ENCODE assay signal across 8 cellular contexts in genomic region chr18:80154293-80154692, GRCh38. TPM values are rescaled to one million over a fixed set of nuclear protein-coding genes. Genes with fewer than 3 reads are reported as not detected.
DNase-seq lines count a peak whose midpoint lies in the region; ATAC-seq and TF ChIP-seq lines count a peak whose summit lies in the region.

No MANE protein-coding gene starts in this region.

- no peaks in the 10 kb centered on the region for H3K36me3 Mint-ChIP-seq in stimulated activated effector memory CD8-positive, alpha-beta T cell treated with anti-CD3 and anti-CD28 coated beads, Interleukin-12 subunit alpha, Interleukin-12 subunit beta, amount 100 ng/mL, for 72 hours

- H3K27me3 ChIP-seq in BE2C: no peaks in the 10 kb centered on the region
- no peaks in the 10 kb centered on the region for H3K27me3 ChIP-seq in SU-DHL-6 (ENCODE audit: low read length)
- H3K27me3 ChIP-seq in esophagus squamous epithelium: no peaks in the 10 kb centered on the region

- H3K4me1 ChIP-seq in BE2C: no peaks in the 10 kb centered on the region
- peaks cover 0 to 4% (median 0%) of the 10 kb centered on the region in 3 donors for H3K4me1 ChIP-seq in esophagus squamous epithelium

- H3K27ac ChIP-seq in SU-DHL-6 (ENCODE audit: low read depth, low read length): no peak overlapping the region
- no peak overlapping the region for H3K27ac ChIP-seq in esophagus squamous epithelium

- no peaks in the 10 kb centered on the region for H3K9me2 ChIP-seq in SU-DHL-6 (replicated peaks; ENCODE audit: insufficient read depth, low read length)

- no peak overlapping the region for H3K4me3 Mint-ChIP-seq in stimulated activated effector memory CD8-positive, alpha-beta T cell treated with anti-CD3 and anti-CD28 coated beads, Interleukin-12 subunit alpha, Interleukin-12 subunit beta, amount 100 ng/mL, for 72 hours

- ATAC-seq in GM18502 (IDR thresholded peaks at IDR 0.05; ENCODE audit: poor library complexity, unreplicated experiment) (peak; percentile 77), HG03039 (IDR thresholded peaks at IDR 0.05; ENCODE audit: unreplicated experiment) (peak; percentile 66)
- peak; percentile 94 for ATAC-seq in stimulated activated effector memory CD8-positive, alpha-beta T cell treated with anti-CD3 and anti-CD28 coated beads, Interleukin-12 subunit alpha, Interleukin-12 subunit beta, amount 100 ng/mL, for 72 hours

- H4K20me1 ChIP-seq in SU-DHL-6 (ENCODE audit: low read depth, low read length): no peaks in the 10 kb centered on the region

- H3F3A ChIP-seq in SU-DHL-6 (ENCODE audit: insufficient read depth): no peaks in the 10 kb centered on the region

- 42 to 65% methylated on average over 4 to 6 of the region's 6 CpGs for WGBS in esophagus squamous epithelium, 2 donors

- no peak overlapping the region for H2AFZ ChIP-seq in SU-DHL-6 (ENCODE audit: low read depth, low read length, severe bottlenecking)

- H3K9me3 Mint-ChIP-seq in stimulated activated effector memory CD8-positive, alpha-beta T cell treated with anti-CD3 and anti-CD28 coated beads, Interleukin-12 subunit alpha, Interleukin-12 subunit beta, amount 100 ng/mL, for 72 hours: no peaks in the 10 kb centered on the region

- H3K9me3 ChIP-seq in BE2C: no peaks in the 10 kb centered on the region
- H3K9me3 ChIP-seq in SU-DHL-6 (ENCODE audit: insufficient read depth, low read length): no peaks in the 10 kb centered on the region
- no peaks in the 10 kb centered on the region for H3K9me3 ChIP-seq in esophagus squamous epithelium

- H3K4me1 Mint-ChIP-seq in stimulated activated effector memory CD8-positive, alpha-beta T cell treated with anti-CD3 and anti-CD28 coated beads, Interleukin-12 subunit alpha, Interleukin-12 subunit beta, amount 100 ng/mL, for 72 hours: peaks cover 9% of the 10 kb centered on the region

- H3K36me3 ChIP-seq in BE2C (no peaks in the 10 kb centered on the region), SU-DHL-6 (ENCODE audit: low read length) (no peaks in the 10 kb centered on the region), esophagus squamous epithelium (peaks cover 0 to 28% (median 0%) of the 10 kb centered on the region in 3 donors)

- no peak overlapping the region for H3K4me3 ChIP-seq in BE2C (ENCODE audit: low read depth, low read length)
- H3K4me3 ChIP-seq in SU-DHL-6 (ENCODE audit: insufficient read depth, low read length, poor library complexity, severe bottlenecking): no peak overlapping the region
- H3K4me3 ChIP-seq in esophagus squamous epithelium: no peak overlapping the region

- no peak overlapping the region for H3K27ac Mint-ChIP-seq in stimulated activated effector memory CD8-positive, alpha-beta T cell treated with anti-CD3 and anti-CD28 coated beads, Interleukin-12 subunit alpha, Interleukin-12 subunit beta, amount 100 ng/mL, for 72 hours

- intact Hi-C loops in esophagus squamous epithelium (cut with DNase I): no loop called here

- no peak for DNase-seq in BE2C
- no peak for DNase-seq in esophagus squamous epithelium (lab: John Stamatoyannopoulos, UW)
- DNase-seq in stimulated activated effector memory CD8-positive, alpha-beta T cell treated with anti-CD3 and anti-CD28 coated beads, Interleukin-12 subunit alpha, Interleukin-12 subunit beta, amount 100 ng/mL, for 72 hours (ENCODE audit: low spot score in 2 of 2): peak in 1 of 2 donors; percentile 67
- DNase-seq in COLO829 (ENCODE audit: low spot score): no peak
- DNase-seq in activated CD4-positive, CD25-positive, alpha-beta regulatory T cell treated with anti-CD3 and anti-CD28 coated beads, Interleukin-2, amount 50 U/mL, for 72 hours: no peak

- no peak overlapping the region for H3K4me2 ChIP-seq in SU-DHL-6 (ENCODE audit: low read depth, low read length, poor library complexity, severe bottlenecking)

- TF ChIP-seq POLR2A in esophagus squamous epithelium (IDR thresholded peaks at IDR 0.05): no peak

- H3K9ac ChIP-seq in SU-DHL-6 (ENCODE audit: low read length): no peak overlapping the region

- H3K79me2 ChIP-seq in SU-DHL-6 (ENCODE audit: insufficient read depth, low read length): no peaks in the 10 kb centered on the region

- peak; percentile 16; the same call in 1 of the 2 replicates for TF ChIP-seq CTCF in BE2C (IDR thresholded peaks at IDR 0.05; ENCODE audit: low read depth, low read length)
- peak; percentile 22 for TF ChIP-seq CTCF in SU-DHL-6 (IDR thresholded peaks at IDR 0.05; ENCODE audit: insufficient read depth, low read length, poor library complexity, severe bottlenecking)
- peak in 5 of 6 experiments; percentile 21 to 52 (median 35) for TF ChIP-seq CTCF in esophagus squamous epithelium (IDR thresholded peaks at IDR 0.05)

RNA-seq across cellular contexts. Expression of gene ADNP2, which starts 45.2 kb away (rescaled TPM):
- 14.0 TPM for polyA plus RNA-seq in BE2C (2012; ENCODE audit: insufficient read depth, insufficient read length, low read depth)
- 10 to 100 TPM; 10.4 to 16.6 (median 12.9) TPM for total RNA-seq in esophagus squamous epithelium
